ENCODE assay signal across 9 cellular contexts in genomic region chr7:117719377-117719776, GRCh38.
"Had no signal": no experiment of that assay in that cellular context is flagged by ENCODE, and none has a peak within 500 bp of the region (broad histone marks: within the 10 kb centered on the region; RNA-seq: fewer than 3 reads in every experiment).

No MANE protein-coding gene starts in this region.

- H2AFZ ChIP-seq: GM23248 had no signal

- DNase-seq: GM23248, GOT3, H7, HFFc6, IMR-90, KBM-7 had no signal

- H3K9ac ChIP-seq: GM23248 had no signal

- H3K9me3 ChIP-seq: HAP-1 had no signal

- ATAC-seq: HCT116 had no signal

- H3K9me3 Mint-ChIP-seq: HFFc6 had no signal

- H3K27ac Mint-ChIP-seq: HFFc6 had no signal

- H3K27ac ChIP-seq: GM23248, HL-60 had no signal

- H3K4me1 ChIP-seq: HAP-1 had no signal

- H3K36me3 ChIP-seq: HAP-1 had no signal

- H3K4me3 ChIP-seq: GM23248, HAP-1 had no signal
